In the genomic region with DNA sequence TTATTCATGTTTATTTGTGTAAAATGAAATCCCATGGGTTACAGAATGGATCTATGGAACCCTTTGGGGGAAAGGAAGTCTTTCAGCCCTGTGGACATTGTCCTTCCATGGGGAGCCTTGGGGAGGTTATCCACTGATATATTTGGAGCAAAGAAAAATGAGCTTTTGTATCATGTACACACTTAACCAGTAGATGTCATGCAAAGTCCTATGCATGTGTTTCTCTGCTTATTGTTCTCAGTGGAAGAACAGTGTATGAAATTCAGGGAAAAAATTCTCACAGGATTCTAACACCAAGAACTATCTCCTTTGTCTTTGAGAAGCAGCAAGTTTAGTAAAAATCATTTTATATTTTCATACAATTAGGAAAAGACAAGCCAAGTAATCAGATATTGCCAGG, we compare ENCODE assay signal across 14 cellular contexts.
DNase-seq lines count a peak whose midpoint lies in the region; ATAC-seq and TF ChIP-seq lines count a peak whose summit lies in the region.
"Had no signal": no experiment of that assay in that cellular context is flagged by ENCODE, and none has a peak within 500 bp of the region (broad histone marks: within the 10 kb centered on the region; RNA-seq: fewer than 3 reads in every experiment).

No MANE protein-coding gene starts in this region.

- no peak for ATAC-seq in activated naive CD8-positive, alpha-beta T cell treated with anti-CD3 and anti-CD28 coated beads, Interleukin-2, amount 50 U/mL, for 24 hours
- no peak for ATAC-seq in GM21526 (IDR thresholded peaks at IDR 0.05; ENCODE audit: low FRiP score, unreplicated experiment)
- ATAC-seq: GM23338 had no signal

- H3K4me3 ChIP-seq in LNCaP clone FGC (ENCODE audit: low read depth, low read length) (no peak overlapping the region), MG63 (no peak overlapping the region)
- H3K4me3 ChIP-seq: breast epithelium, GM23338, heart left ventricle, left ventricle myocardium inferior had no signal

- H3K9me3 Mint-ChIP-seq in activated CD4-positive, alpha-beta T cell treated with anti-CD3 and anti-CD28 coated beads, Interleukin-2, amount 10 ng/mL, durations not matched to agents 7 days and 5 days: no peaks in the 10 kb centered on the region
- H3K9me3 Mint-ChIP-seq in activated naive CD8-positive, alpha-beta T cell treated with anti-CD3 and anti-CD28 coated beads, Interleukin-2, amount 50 U/mL, for 24 hours: no peaks in the 10 kb centered on the region
- H3K9me3 Mint-ChIP-seq: GM23338 had no signal

- H3K27me3 Mint-ChIP-seq in activated CD4-positive, alpha-beta T cell treated with anti-CD3 and anti-CD28 coated beads, Interleukin-2, amount 10 ng/mL, durations not matched to agents 7 days and 5 days: peaks cover 8% of the 10 kb centered on the region
- no peaks in the 10 kb centered on the region for H3K27me3 Mint-ChIP-seq in activated naive CD8-positive, alpha-beta T cell treated with anti-CD3 and anti-CD28 coated beads, Interleukin-2, amount 50 U/mL, for 24 hours

- no peaks in the 10 kb centered on the region for H3K36me3 Mint-ChIP-seq in activated CD4-positive, alpha-beta T cell treated with anti-CD3 and anti-CD28 coated beads, Interleukin-2, amount 10 ng/mL, durations not matched to agents 7 days and 5 days (ENCODE audit: low read depth)
- H3K36me3 Mint-ChIP-seq in activated naive CD8-positive, alpha-beta T cell treated with anti-CD3 and anti-CD28 coated beads, Interleukin-2, amount 50 U/mL, for 24 hours (ENCODE audit: low read depth): no peaks in the 10 kb centered on the region

- no peak overlapping the region for H3K4me3 Mint-ChIP-seq in activated CD4-positive, alpha-beta T cell treated with anti-CD3 and anti-CD28 coated beads, Interleukin-2, amount 10 ng/mL, durations not matched to agents 7 days and 5 days
- no peak overlapping the region for H3K4me3 Mint-ChIP-seq in activated naive CD8-positive, alpha-beta T cell treated with anti-CD3 and anti-CD28 coated beads, Interleukin-2, amount 50 U/mL, for 24 hours
- H3K4me3 Mint-ChIP-seq: GM23338 had no signal

- POLR2A ChIA-PET in activated CD4-positive, alpha-beta T cell treated with anti-CD3 and anti-CD28 coated beads, Interleukin-2, amount 10 ng/mL, durations not matched to agents 7 days and 5 days (lab: Charles Lee): no interaction called here

- CTCF ChIA-PET in activated CD4-positive, alpha-beta T cell treated with anti-CD3 and anti-CD28 coated beads, Interleukin-2, amount 10 ng/mL, durations not matched to agents 7 days and 5 days (lab: Charles Lee): interaction anchor here (1.3 kb wide), 1 partner anchor 20 kb away, joined by 3 read pairs; no protein-coding TSS in a partner anchor

- TF ChIP-seq CTCF in LNCaP clone FGC (IDR thresholded peaks at IDR 0.05; ENCODE audit: control insufficient read depth, extremely low read depth, insufficient read depth): peak; percentile 54

- H3K36me3 ChIP-seq in MG63: no peaks in the 10 kb centered on the region
- H3K36me3 ChIP-seq: breast epithelium, heart left ventricle, left ventricle myocardium inferior, WERI-Rb-1 had no signal

- H3K9me3 ChIP-seq in MG63: no peaks in the 10 kb centered on the region
- H3K9me3 ChIP-seq: breast epithelium, heart left ventricle, left ventricle myocardium inferior had no signal

- H3K4me1 Mint-ChIP-seq in activated CD4-positive, alpha-beta T cell treated with anti-CD3 and anti-CD28 coated beads, Interleukin-2, amount 10 ng/mL, durations not matched to agents 7 days and 5 days: peaks cover 25% of the 10 kb centered on the region
- peaks cover 22% of the 10 kb centered on the region for H3K4me1 Mint-ChIP-seq in activated naive CD8-positive, alpha-beta T cell treated with anti-CD3 and anti-CD28 coated beads, Interleukin-2, amount 50 U/mL, for 24 hours
- H3K4me1 Mint-ChIP-seq: GM23338 had no signal

- H3K27ac Mint-ChIP-seq in activated CD4-positive, alpha-beta T cell treated with anti-CD3 and anti-CD28 coated beads, Interleukin-2, amount 10 ng/mL, durations not matched to agents 7 days and 5 days: peak overlapping the region; percentile 94
- peak overlapping the region; percentile 67 for H3K27ac Mint-ChIP-seq in activated naive CD8-positive, alpha-beta T cell treated with anti-CD3 and anti-CD28 coated beads, Interleukin-2, amount 50 U/mL, for 24 hours
- H3K27ac Mint-ChIP-seq: GM23338 had no signal

- no peak for DNase-seq in activated CD4-positive, alpha-beta T cell treated with anti-CD3 and anti-CD28 coated beads, Interleukin-2, amount 10 ng/mL, durations not matched to agents 7 days and 5 days
- DNase-seq in activated CD4-positive, alpha-beta T cell treated with anti-CD3 and anti-CD28 coated beads, Interleukin-2, amount 50 U/mL, for 1 hour: no peak
- DNase-seq in LNCaP clone FGC (ENCODE audit: low read depth) (no peak), putamen (ENCODE audit: low spot score) (peak; percentile 25), NCI-H187 (lab: John Stamatoyannopoulos, UW) (no peak), MG63 (no peak)
- no peak for DNase-seq in activated naive CD8-positive, alpha-beta T cell treated with anti-CD3 and anti-CD28 coated beads, Interleukin-2, amount 50 U/mL, for 24 hours
- DNase-seq: heart left ventricle, left ventricle myocardium inferior, NCI-H2029 treated with DMSO at 0.1 percent for 48 hours, WERI-Rb-1 had no signal

- H3K27me3 ChIP-seq in MG63: no peaks in the 10 kb centered on the region
- H3K27me3 ChIP-seq: breast epithelium, heart left ventricle had no signal
